ENCODE assay signal across 8 cellular contexts in genomic region chr12:120944645-120945217, GRCh38. TPM values are rescaled to one million over a fixed set of nuclear protein-coding genes. Genes with fewer than 3 reads are reported as not detected.
A peak's percentile ranks its signal among the peaks of the same experiment; 100 is the strongest.
DNase-seq lines count a peak whose midpoint lies in the region; ATAC-seq and TF ChIP-seq lines count a peak whose summit lies in the region.

No MANE protein-coding gene starts in this region.

- TF ChIP-seq CTCF in VCaP (conservative IDR thresholded peaks at IDR 0.05) = peak; percentile 93

- H3K4me2 ChIP-seq in Karpas-422 (ENCODE audit: low read depth, low read length, poor library complexity, severe bottlenecking) = no peak overlapping the region

- no peaks in the 10 kb centered on the region for H3K79me2 ChIP-seq in Karpas-422 (ENCODE audit: low read length)

- no peak for ATAC-seq in HG02885 (IDR thresholded peaks at IDR 0.05; ENCODE audit: poor library complexity, unreplicated experiment)

- H3K36me3 ChIP-seq in Karpas-422 (ENCODE audit: insufficient read depth, low read length) = no peaks in the 10 kb centered on the region

- no peaks in the 10 kb centered on the region for H3K9me3 ChIP-seq in Karpas-422 (ENCODE audit: low read length)

- no peak overlapping the region for H3K4me3 ChIP-seq in Karpas-422 (ENCODE audit: low read length)

- no peak overlapping the region for H2AFZ ChIP-seq in Karpas-422 (ENCODE audit: low read length)

- no peaks in the 10 kb centered on the region for H3K9me2 ChIP-seq in Karpas-422 (replicated peaks; ENCODE audit: insufficient read depth, low read length)

- H4K20me1 ChIP-seq in Karpas-422 (ENCODE audit: insufficient read depth, low read depth, low read length) = no peaks in the 10 kb centered on the region

- DNase-seq in Daoy (ENCODE audit: low read depth) (peak; percentile 36), Karpas-422 (peak; percentile 78), T47D (ENCODE audit: low read depth in 1 of 2, low spot score in 1 of 2) (peak; percentile 68 to 78), left kidney (ENCODE audit: low read depth, low spot score) (peak; percentile 65), occipital lobe (lab: John Stamatoyannopoulos, UW) (no peak)
- peak; percentile 50 for DNase-seq in stimulated activated CD8-positive, alpha-beta memory T cell treated with anti-CD3 and anti-CD28 coated beads, Interleukin-15, amount 100 ng/mL, for 1 hour (ENCODE audit: low read depth)

- no peaks in the 10 kb centered on the region for H3K27me3 ChIP-seq in Karpas-422 (ENCODE audit: low read length)

- no peak overlapping the region for H3K9ac ChIP-seq in Karpas-422 (ENCODE audit: low read length)

- H3K27ac ChIP-seq in Karpas-422 (ENCODE audit: low read length) (no peak overlapping the region), VCaP (no peak overlapping the region)

- H3K4me1 ChIP-seq in Karpas-422 (ENCODE audit: low read length) = no peaks in the 10 kb centered on the region

- in situ Hi-C loops in T47D (cut with HindIII; ENCODE audit: low pct_unique_long_range_greater_than_20kb, low sequenced_read_pairs) = no loop called here

RNA-seq across cellular contexts. Expression of gene HNF1A, which starts 33.6 kb away (rescaled TPM):
- total RNA-seq in Daoy (2014; rRNA removed; shearing (Covaris generic)) = not detected in 2 replicates
- total RNA-seq in Karpas-422 (2014; rRNA removed; shearing (Covaris generic); ENCODE audit: low replicate concordance) = not detected in 2 replicates
- not detected for total RNA-seq in occipital lobe

RNA-seq across cellular contexts. Expression of gene SPPL3, which starts 40.6 kb away (rescaled TPM):
- total RNA-seq in Daoy (2014; rRNA removed; shearing (Covaris generic)) = 5.4 and 7.1 TPM in 2 replicates
- 5.4 and 11.9 TPM in 2 replicates for total RNA-seq in Karpas-422 (2014; rRNA removed; shearing (Covaris generic); ENCODE audit: low replicate concordance)
- total RNA-seq in occipital lobe = 64.7 TPM
